ENCODE assay signal across 9 cellular contexts in the genomic region with DNA sequence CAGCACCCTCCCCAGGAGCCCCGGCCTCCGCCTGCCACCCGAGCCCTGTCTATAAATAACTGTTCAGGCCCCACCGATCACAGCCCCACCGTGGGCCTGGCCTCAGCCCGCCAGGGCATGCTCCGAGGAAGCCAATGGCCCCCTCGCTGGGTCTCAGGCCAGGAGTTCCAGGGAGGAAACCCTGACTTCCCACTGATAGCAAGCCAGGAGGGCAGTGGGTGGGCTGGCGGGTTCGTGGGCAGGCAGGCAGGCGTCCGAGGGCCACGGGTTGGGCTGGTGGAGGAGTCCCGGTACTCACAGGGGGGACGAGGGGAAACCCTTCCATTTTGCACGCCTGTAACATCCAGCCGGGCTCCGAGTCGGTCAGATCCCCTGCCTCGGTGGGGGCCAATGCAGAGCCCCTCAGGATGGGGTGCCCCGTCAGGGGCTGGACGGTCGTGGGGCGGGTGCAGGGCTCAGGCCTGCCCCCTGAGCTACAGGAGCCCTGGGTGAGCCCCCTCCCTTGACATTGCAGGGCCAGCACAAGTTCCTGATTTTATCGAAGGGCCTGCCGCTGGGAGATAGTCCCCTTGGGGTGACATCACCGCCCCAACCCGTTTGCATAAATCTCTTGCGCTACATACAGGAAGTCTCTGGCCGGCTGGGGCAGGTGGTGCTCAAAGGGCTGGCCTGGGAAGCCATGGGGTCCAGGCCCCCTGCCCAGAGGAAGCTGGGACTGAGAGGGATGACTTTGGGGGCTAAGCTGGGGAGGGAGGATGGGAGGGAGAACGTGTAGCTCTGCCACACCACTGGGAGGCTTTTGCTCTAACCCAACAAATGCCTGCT. TPM values are rescaled to one million over a fixed set of nuclear protein-coding genes. Genes with fewer than 3 reads are reported as not detected.
DNase-seq lines count a peak whose midpoint lies in the region; ATAC-seq and TF ChIP-seq lines count a peak whose summit lies in the region.
"Had no signal": no experiment of that assay in that cellular context is flagged by ENCODE, and none has a peak within 500 bp of the region (broad histone marks: within the 10 kb centered on the region; RNA-seq: fewer than 3 reads in every experiment).

A gene (minus strand): TSS at position 537 of the 825 bp plus-strand sequence. CDS start 194 bp downstream, at position 343.

- intact Hi-C loops in activated CD4-positive, alpha-beta memory T cell treated with anti-CD3 and anti-CD28 coated beads for 36 hours (cut with micrococcal nuclease): no loop called here

- no peaks in the 10 kb centered on the region for H3K9me3 ChIP-seq in CD8-positive, alpha-beta memory T cell (ENCODE audit: low read length)

- H3K36me3 ChIP-seq in CD8-positive, alpha-beta memory T cell (ENCODE audit: insufficient read depth, low read length): no peaks in the 10 kb centered on the region

- no peaks in the 10 kb centered on the region for H3K36me3 Mint-ChIP-seq in CD8-positive, alpha-beta memory T cell
- H3K36me3 Mint-ChIP-seq in central memory CD8-positive, alpha-beta T cell (ENCODE audit: insufficient read depth): no peaks in the 10 kb centered on the region
- H3K36me3 Mint-ChIP-seq in activated CD4-positive, alpha-beta memory T cell treated with anti-CD3 and anti-CD28 coated beads for 36 hours: no peaks in the 10 kb centered on the region

- H3K27ac Mint-ChIP-seq in CD8-positive, alpha-beta memory T cell: peak within 1 kb of the TSS in 2 of 8 donors; percentile 55 to 92
- H3K27ac Mint-ChIP-seq in central memory CD8-positive, alpha-beta T cell (ENCODE audit: low read depth): peak within 1 kb of the TSS; percentile 26
- no peak within 1 kb of the TSS for H3K27ac Mint-ChIP-seq in activated CD4-positive, alpha-beta memory T cell treated with anti-CD3 and anti-CD28 coated beads for 36 hours

- peak within 1 kb of the TSS; percentile 59 for H3K27ac ChIP-seq in CD8-positive, alpha-beta memory T cell (ENCODE audit: low read depth, low read length)

- TF ChIP-seq CTCF in GM20000 (IDR thresholded peaks at IDR 0.05; ENCODE audit: extremely low read depth, missing control alignments) (no peak), omental fat pad (IDR thresholded peaks at IDR 0.05) (no peak)

- peaks cover 3% of the 10 kb centered on the region for H3K4me1 ChIP-seq in CD8-positive, alpha-beta memory T cell (ENCODE audit: insufficient read depth, low read length)

- CTCF ChIA-PET in CD8-positive, alpha-beta memory T cell (lab: Charles Lee): interaction anchor here (0.7 to 1.7 kb wide), 3 partner anchors 29 to 33 kb away, joined by 3 to 5 read pairs (median 3); no protein-coding TSS in a partner anchor
- CTCF ChIA-PET in activated CD4-positive, alpha-beta memory T cell treated with anti-CD3 and anti-CD28 coated beads for 36 hours (lab: Charles Lee): interaction anchor here (1.1 kb wide), 1 partner anchor 9 kb away, joined by 7 read pairs; no protein-coding TSS in a partner anchor

- peaks cover 0 to 2% of the 10 kb centered on the region in 2 donors for H3K27me3 Mint-ChIP-seq in CD8-positive, alpha-beta memory T cell
- no peaks in the 10 kb centered on the region for H3K27me3 Mint-ChIP-seq in central memory CD8-positive, alpha-beta T cell
- H3K27me3 Mint-ChIP-seq in activated CD4-positive, alpha-beta memory T cell treated with anti-CD3 and anti-CD28 coated beads for 36 hours: no peaks in the 10 kb centered on the region

- H3K9me3 Mint-ChIP-seq in CD8-positive, alpha-beta memory T cell: no peaks in the 10 kb centered on the region
- H3K9me3 Mint-ChIP-seq in central memory CD8-positive, alpha-beta T cell: no peaks in the 10 kb centered on the region
- no peaks in the 10 kb centered on the region for H3K9me3 Mint-ChIP-seq in activated CD4-positive, alpha-beta memory T cell treated with anti-CD3 and anti-CD28 coated beads for 36 hours

- H3K4me3 ChIP-seq in CD8-positive, alpha-beta memory T cell (ENCODE audit: low read length): no peak within 1 kb of the TSS

- H3K4me3 Mint-ChIP-seq in CD8-positive, alpha-beta memory T cell: no peak within 1 kb of the TSS
- H3K4me3 Mint-ChIP-seq in central memory CD8-positive, alpha-beta T cell: peak within 1 kb of the TSS; percentile 14
- H3K4me3 Mint-ChIP-seq in activated CD4-positive, alpha-beta memory T cell treated with anti-CD3 and anti-CD28 coated beads for 36 hours: no peak within 1 kb of the TSS

- no peaks in the 10 kb centered on the region for H3K27me3 ChIP-seq in CD8-positive, alpha-beta memory T cell (ENCODE audit: insufficient read depth, low read length, poor library complexity, severe bottlenecking)

- POLR2A ChIA-PET in CD8-positive, alpha-beta memory T cell (lab: Charles Lee): no interaction called here
- POLR2A ChIA-PET in activated CD4-positive, alpha-beta memory T cell treated with anti-CD3 and anti-CD28 coated beads for 36 hours (lab: Charles Lee): no interaction called here

- peaks cover 0 to 2% (median 0%) of the 10 kb centered on the region in 3 donors for H3K4me1 Mint-ChIP-seq in CD8-positive, alpha-beta memory T cell
- H3K4me1 Mint-ChIP-seq in central memory CD8-positive, alpha-beta T cell: peaks cover 5% of the 10 kb centered on the region
- H3K4me1 Mint-ChIP-seq in activated CD4-positive, alpha-beta memory T cell treated with anti-CD3 and anti-CD28 coated beads for 36 hours (ENCODE audit: low read depth): peaks cover 9% of the 10 kb centered on the region

- DNase-seq in CD8-positive, alpha-beta memory T cell: no peak
- peak; percentile 87 for DNase-seq in GM20000 (ENCODE audit: low spot score)
- no peak for DNase-seq in central memory CD8-positive, alpha-beta T cell (ENCODE audit: low spot score in 2 of 2)
- DNase-seq in omental fat pad (ENCODE audit: low spot score): no peak
- no peak for DNase-seq in activated CD4-positive, alpha-beta memory T cell treated with anti-CD3 and anti-CD28 coated beads for 36 hours
- no peak for DNase-seq in HuH-7.5 (ENCODE audit: low spot score)
- no peak for DNase-seq in islet precursor cell
- DNase-seq: DND-41 had no signal

- ATAC-seq in HG03520 (IDR thresholded peaks at IDR 0.05; ENCODE audit: unreplicated experiment) (peak; percentile 78), omental fat pad (ENCODE audit: low FRiP score) (peak; percentile 16)
- no peak for ATAC-seq in central memory CD8-positive, alpha-beta T cell (replicated peaks; ENCODE audit: extremely low read depth, poor library complexity, severe bottlenecking)

RNA-seq across cellular contexts. Expression of the gene that starts here (rescaled TPM):
- 1 to 10 TPM; 1.8 to 2.0 TPM for total RNA-seq in CD8-positive, alpha-beta memory T cell
- polyA plus RNA-seq in CD8-positive, alpha-beta memory T cell: not detected
- 10 to 100 TPM; 25.0 to 69.4 (median 48.4) TPM for total RNA-seq in omental fat pad
- total RNA-seq in activated CD4-positive, alpha-beta memory T cell treated with anti-CD3 and anti-CD28 coated beads for 36 hours: not detected

Comparison
In these comparisons a context has a peak if more than half of its experiments do, and no peak if none do; other contexts are left out.
1. RNA of the gene that starts here (total RNA-seq): 25.0 to 69.4 TPM in omental fat pad; 1.8 to 2.0 TPM in CD8-positive, alpha-beta memory T cell and not detected in activated CD4-positive, alpha-beta memory T cell treated with anti-CD3 and anti-CD28 coated beads for 36 hours; every median in the first group is over 4 times any median in the second.